In the genomic region with DNA sequence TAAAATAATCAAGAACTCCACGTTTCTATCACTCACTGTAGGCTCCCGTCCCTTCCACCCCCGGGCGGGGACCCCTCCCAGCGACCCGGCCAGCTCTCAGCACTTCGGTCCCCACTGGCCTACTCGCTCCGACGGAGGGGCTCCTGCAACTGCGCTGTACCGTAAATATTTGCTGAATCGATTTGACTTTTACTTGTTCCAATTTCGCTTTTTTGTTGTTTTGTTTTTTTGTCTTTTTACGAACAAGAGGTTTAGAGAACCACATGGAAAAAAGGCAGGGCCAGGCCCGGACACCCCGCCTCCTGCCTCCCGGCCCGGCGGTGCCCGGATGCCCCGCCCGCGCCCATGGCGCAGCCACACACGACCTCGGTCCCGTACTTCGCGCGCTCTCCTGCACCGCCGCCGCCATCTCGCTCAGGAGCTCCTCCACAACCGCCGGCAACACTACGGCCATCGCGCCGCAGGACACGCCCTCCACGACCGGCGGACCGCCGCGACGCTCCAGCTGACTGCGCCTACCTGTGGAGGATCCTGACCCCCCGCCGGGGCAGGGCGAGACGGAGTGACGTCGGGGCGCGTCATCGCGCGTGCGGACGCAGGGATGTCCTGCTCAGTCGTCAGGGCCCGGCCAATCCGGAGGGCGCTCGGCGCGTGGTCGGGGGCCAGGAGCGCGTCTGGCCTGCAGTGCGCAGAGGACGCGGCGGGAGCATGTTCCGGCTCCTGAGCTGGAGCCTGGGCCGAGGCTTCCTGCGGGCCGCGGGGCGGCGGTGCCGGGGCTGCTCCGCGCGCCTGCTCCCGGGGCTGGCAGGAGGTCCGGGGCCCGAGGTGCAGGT, we compare ENCODE assay signal across 1 cellular context.
TF ChIP-seq lines count a peak whose summit lies in the region.

A gene with protein sequence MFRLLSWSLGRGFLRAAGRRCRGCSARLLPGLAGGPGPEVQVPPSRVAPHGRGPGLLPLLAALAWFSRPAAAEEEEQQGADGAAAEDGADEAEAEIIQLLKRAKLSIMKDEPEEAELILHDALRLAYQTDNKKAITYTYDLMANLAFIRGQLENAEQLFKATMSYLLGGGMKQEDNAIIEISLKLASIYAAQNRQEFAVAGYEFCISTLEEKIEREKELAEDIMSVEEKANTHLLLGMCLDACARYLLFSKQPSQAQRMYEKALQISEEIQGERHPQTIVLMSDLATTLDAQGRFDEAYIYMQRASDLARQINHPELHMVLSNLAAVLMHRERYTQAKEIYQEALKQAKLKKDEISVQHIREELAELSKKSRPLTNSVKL (plus strand): TSS at position 684 of the 833 bp plus-strand sequence. CDS start 25 bp downstream, at position 709.
A gene with protein sequence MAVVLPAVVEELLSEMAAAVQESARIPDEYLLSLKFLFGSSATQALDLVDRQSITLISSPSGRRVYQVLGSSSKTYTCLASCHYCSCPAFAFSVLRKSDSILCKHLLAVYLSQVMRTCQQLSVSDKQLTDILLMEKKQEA (minus strand): TSS at position 564 of the 833 bp plus-strand sequence. CDS start 110 bp downstream, at position 454.

TF ChIP-seq in HepG2, 621 proteins besides CTCF, POLR2A, EP300 and RAD21 (continued from another document and continues in another):
- TF ChIP-seq, protein P1, sequence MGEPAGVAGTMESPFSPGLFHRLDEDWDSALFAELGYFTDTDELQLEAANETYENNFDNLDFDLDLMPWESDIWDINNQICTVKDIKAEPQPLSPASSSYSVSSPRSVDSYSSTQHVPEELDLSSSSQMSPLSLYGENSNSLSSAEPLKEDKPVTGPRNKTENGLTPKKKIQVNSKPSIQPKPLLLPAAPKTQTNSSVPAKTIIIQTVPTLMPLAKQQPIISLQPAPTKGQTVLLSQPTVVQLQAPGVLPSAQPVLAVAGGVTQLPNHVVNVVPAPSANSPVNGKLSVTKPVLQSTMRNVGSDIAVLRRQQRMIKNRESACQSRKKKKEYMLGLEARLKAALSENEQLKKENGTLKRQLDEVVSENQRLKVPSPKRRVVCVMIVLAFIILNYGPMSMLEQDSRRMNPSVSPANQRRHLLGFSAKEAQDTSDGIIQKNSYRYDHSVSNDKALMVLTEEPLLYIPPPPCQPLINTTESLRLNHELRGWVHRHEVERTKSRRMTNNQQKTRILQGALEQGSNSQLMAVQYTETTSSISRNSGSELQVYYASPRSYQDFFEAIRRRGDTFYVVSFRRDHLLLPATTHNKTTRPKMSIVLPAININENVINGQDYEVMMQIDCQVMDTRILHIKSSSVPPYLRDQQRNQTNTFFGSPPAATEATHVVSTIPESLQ (CRISPR knock-in tag; conservative IDR thresholded peaks at IDR 0.05), result 0 out of 2 replicates have a peak, but pooled peaks have one; percentile 44
- no peak for TF ChIP-seq RORA (CRISPR knock-in tag; IDR thresholded peaks at IDR 0.05)
- TF ChIP-seq, protein P2, sequence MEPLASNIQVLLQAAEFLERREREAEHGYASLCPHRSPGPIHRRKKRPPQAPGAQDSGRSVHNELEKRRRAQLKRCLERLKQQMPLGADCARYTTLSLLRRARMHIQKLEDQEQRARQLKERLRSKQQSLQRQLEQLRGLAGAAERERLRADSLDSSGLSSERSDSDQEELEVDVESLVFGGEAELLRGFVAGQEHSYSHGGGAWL (CRISPR knock-in tag; IDR thresholded peaks at IDR 0.05), result peak; percentile 97
- TF ChIP-seq NFIB (CRISPR knock-in tag; IDR thresholded peaks at IDR 0.05; ENCODE audit: borderline replicate concordance), result no peak
- peak; percentile 87; the same call in 1 of the 2 replicates for TF ChIP-seq TSC22D2 (CRISPR knock-in tag; IDR thresholded peaks at IDR 0.05; ENCODE audit: borderline replicate concordance)
- TF ChIP-seq ZBTB3 (CRISPR knock-in tag; IDR thresholded peaks at IDR 0.05; ENCODE audit: borderline replicate concordance, low read depth), result no peak; the same call in 1 of the 2 replicates
- TF ChIP-seq, protein P3, sequence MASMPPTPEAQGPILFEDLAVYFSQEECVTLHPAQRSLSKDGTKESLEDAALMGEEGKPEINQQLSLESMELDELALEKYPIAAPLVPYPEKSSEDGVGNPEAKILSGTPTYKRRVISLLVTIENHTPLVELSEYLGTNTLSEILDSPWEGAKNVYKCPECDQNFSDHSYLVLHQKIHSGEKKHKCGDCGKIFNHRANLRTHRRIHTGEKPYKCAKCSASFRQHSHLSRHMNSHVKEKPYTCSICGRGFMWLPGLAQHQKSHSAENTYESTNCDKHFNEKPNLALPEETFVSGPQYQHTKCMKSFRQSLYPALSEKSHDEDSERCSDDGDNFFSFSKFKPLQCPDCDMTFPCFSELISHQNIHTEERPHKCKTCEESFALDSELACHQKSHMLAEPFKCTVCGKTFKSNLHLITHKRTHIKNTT (CRISPR knock-in tag; IDR thresholded peaks at IDR 0.05), result no peak
- peak; percentile 87 for TF ChIP-seq ZNF766 (CRISPR knock-in tag; IDR thresholded peaks at IDR 0.05; ENCODE audit: borderline replicate concordance)
- TF ChIP-seq, protein P4, sequence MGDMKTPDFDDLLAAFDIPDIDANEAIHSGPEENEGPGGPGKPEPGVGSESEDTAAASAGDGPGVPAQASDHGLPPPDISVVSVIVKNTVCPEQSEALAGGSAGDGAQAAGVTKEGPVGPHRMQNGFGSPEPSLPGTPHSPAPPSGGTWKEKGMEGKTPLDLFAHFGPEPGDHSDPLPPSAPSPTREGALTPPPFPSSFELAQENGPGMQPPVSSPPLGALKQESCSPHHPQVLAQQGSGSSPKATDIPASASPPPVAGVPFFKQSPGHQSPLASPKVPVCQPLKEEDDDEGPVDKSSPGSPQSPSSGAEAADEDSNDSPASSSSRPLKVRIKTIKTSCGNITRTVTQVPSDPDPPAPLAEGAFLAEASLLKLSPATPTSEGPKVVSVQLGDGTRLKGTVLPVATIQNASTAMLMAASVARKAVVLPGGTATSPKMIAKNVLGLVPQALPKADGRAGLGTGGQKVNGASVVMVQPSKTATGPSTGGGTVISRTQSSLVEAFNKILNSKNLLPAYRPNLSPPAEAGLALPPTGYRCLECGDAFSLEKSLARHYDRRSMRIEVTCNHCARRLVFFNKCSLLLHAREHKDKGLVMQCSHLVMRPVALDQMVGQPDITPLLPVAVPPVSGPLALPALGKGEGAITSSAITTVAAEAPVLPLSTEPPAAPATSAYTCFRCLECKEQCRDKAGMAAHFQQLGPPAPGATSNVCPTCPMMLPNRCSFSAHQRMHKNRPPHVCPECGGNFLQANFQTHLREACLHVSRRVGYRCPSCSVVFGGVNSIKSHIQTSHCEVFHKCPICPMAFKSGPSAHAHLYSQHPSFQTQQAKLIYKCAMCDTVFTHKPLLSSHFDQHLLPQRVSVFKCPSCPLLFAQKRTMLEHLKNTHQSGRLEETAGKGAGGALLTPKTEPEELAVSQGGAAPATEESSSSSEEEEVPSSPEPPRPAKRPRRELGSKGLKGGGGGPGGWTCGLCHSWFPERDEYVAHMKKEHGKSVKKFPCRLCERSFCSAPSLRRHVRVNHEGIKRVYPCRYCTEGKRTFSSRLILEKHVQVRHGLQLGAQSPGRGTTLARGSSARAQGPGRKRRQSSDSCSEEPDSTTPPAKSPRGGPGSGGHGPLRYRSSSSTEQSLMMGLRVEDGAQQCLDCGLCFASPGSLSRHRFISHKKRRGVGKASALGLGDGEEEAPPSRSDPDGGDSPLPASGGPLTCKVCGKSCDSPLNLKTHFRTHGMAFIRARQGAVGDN (CRISPR knock-in tag; IDR thresholded peaks at IDR 0.05), result peak; percentile 98
- TF ChIP-seq, protein P5, sequence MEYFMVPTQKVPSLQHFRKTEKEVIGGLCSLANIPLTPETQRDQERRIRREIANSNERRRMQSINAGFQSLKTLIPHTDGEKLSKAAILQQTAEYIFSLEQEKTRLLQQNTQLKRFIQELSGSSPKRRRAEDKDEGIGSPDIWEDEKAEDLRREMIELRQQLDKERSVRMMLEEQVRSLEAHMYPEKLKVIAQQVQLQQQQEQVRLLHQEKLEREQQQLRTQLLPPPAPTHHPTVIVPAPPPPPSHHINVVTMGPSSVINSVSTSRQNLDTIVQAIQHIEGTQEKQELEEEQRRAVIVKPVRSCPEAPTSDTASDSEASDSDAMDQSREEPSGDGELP (IDR thresholded peaks at IDR 0.05; ENCODE audit: borderline replicate concordance, low read depth), result peak; percentile 99
- peak; percentile 43; the same call in 1 of the 2 replicates for TF ChIP-seq KDM5A (IDR thresholded peaks at IDR 0.05; ENCODE audit: borderline replicate concordance, low read length)
- no peak for TF ChIP-seq SRSF4 (IDR thresholded peaks at IDR 0.05; ENCODE audit: low read depth, low read length, poor library complexity, severe bottlenecking)
- TF ChIP-seq ZNF17 (CRISPR knock-in tag; IDR thresholded peaks at IDR 0.05), result no peak
- TF ChIP-seq, protein P6, sequence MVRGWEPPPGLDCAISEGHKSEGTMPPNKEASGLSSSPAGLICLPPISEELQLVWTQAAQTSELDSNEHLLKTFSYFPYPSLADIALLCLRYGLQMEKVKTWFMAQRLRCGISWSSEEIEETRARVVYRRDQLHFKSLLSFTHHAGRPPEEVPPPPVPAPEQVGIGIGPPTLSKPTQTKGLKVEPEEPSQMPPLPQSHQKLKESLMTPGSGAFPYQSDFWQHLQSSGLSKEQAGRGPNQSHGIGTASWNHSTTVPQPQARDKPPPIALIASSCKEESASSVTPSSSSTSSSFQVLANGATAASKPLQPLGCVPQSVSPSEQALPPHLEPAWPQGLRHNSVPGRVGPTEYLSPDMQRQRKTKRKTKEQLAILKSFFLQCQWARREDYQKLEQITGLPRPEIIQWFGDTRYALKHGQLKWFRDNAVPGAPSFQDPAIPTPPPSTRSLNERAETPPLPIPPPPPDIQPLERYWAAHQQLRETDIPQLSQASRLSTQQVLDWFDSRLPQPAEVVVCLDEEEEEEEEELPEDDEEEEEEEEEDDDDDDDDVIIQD (CRISPR knock-in tag; IDR thresholded peaks at IDR 0.05; ENCODE audit: low read depth), result peak; percentile 74; the same call in 1 of the 2 replicates
- TF ChIP-seq, protein P7, sequence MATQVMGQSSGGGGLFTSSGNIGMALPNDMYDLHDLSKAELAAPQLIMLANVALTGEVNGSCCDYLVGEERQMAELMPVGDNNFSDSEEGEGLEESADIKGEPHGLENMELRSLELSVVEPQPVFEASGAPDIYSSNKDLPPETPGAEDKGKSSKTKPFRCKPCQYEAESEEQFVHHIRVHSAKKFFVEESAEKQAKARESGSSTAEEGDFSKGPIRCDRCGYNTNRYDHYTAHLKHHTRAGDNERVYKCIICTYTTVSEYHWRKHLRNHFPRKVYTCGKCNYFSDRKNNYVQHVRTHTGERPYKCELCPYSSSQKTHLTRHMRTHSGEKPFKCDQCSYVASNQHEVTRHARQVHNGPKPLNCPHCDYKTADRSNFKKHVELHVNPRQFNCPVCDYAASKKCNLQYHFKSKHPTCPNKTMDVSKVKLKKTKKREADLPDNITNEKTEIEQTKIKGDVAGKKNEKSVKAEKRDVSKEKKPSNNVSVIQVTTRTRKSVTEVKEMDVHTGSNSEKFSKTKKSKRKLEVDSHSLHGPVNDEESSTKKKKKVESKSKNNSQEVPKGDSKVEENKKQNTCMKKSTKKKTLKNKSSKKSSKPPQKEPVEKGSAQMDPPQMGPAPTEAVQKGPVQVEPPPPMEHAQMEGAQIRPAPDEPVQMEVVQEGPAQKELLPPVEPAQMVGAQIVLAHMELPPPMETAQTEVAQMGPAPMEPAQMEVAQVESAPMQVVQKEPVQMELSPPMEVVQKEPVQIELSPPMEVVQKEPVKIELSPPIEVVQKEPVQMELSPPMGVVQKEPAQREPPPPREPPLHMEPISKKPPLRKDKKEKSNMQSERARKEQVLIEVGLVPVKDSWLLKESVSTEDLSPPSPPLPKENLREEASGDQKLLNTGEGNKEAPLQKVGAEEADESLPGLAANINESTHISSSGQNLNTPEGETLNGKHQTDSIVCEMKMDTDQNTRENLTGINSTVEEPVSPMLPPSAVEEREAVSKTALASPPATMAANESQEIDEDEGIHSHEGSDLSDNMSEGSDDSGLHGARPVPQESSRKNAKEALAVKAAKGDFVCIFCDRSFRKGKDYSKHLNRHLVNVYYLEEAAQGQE (IDR thresholded peaks at IDR 0.05; ENCODE audit: borderline replicate concordance in 1 of 2, low read depth in 1 of 2, low read length in 2 of 2), result peak in 1 of 2 experiments; percentile 71; a peak in 1 of 4 replicates
- TF ChIP-seq, protein P8, sequence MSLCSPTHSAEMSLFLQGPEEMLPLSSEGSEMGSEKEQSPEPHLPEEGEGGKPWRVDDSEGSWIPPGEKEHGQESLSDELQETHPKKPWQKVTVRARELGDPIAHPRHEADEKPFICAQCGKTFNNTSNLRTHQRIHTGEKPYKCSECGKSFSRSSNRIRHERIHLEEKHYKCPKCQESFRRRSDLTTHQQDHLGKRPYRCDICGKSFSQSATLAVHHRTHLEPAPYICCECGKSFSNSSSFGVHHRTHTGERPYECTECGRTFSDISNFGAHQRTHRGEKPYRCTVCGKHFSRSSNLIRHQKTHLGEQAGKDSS (CRISPR knock-in tag; IDR thresholded peaks at IDR 0.05; ENCODE audit: borderline replicate concordance, low read depth), result peak; percentile 22; the same call in 1 of the 2 replicates
- TF ChIP-seq ZNF629 (CRISPR knock-in tag; conservative IDR thresholded peaks at IDR 0.05), result peak; percentile 8; the same call in 1 of the 2 replicates
- TF ChIP-seq SIX1 (CRISPR knock-in tag; IDR thresholded peaks at IDR 0.05; ENCODE audit: borderline replicate concordance), result no peak
- TF ChIP-seq, protein P9, sequence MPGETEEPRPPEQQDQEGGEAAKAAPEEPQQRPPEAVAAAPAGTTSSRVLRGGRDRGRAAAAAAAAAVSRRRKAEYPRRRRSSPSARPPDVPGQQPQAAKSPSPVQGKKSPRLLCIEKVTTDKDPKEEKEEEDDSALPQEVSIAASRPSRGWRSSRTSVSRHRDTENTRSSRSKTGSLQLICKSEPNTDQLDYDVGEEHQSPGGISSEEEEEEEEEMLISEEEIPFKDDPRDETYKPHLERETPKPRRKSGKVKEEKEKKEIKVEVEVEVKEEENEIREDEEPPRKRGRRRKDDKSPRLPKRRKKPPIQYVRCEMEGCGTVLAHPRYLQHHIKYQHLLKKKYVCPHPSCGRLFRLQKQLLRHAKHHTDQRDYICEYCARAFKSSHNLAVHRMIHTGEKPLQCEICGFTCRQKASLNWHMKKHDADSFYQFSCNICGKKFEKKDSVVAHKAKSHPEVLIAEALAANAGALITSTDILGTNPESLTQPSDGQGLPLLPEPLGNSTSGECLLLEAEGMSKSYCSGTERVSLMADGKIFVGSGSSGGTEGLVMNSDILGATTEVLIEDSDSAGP (CRISPR knock-in tag; IDR thresholded peaks at IDR 0.05; ENCODE audit: borderline replicate concordance), result peak; percentile 94
- TF ChIP-seq, protein P10, sequence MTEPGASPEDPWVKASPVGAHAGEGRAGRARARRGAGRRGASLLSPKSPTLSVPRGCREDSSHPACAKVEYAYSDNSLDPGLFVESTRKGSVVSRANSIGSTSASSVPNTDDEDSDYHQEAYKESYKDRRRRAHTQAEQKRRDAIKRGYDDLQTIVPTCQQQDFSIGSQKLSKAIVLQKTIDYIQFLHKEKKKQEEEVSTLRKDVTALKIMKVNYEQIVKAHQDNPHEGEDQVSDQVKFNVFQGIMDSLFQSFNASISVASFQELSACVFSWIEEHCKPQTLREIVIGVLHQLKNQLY (CRISPR knock-in tag; IDR thresholded peaks at IDR 0.05), result peak; percentile 84
- TF ChIP-seq NBN (conservative IDR thresholded peaks at IDR 0.05), result no peak
- peak; percentile 77; the same call in 1 of the 2 replicates for TF ChIP-seq ZNF749 (CRISPR knock-in tag; IDR thresholded peaks at IDR 0.05; ENCODE audit: borderline replicate concordance)
- TF ChIP-seq SKI (IDR thresholded peaks at IDR 0.05; ENCODE audit: partially characterized antibody), result peak; percentile 85
- TF ChIP-seq ZNF431 (CRISPR knock-in tag; IDR thresholded peaks at IDR 0.05; ENCODE audit: borderline replicate concordance, low read depth), result no peak; the same call in 1 of the 2 replicates
